7 cellular contexts compared by ENCODE assay signal in genomic region chr1:149200567-149200966, GRCh38.
A peak's percentile ranks its signal among the peaks of the same experiment; 100 is the strongest.
DNase-seq lines count a peak whose midpoint lies in the region; ATAC-seq and TF ChIP-seq lines count a peak whose summit lies in the region.
"Not testable (repeated sequence)": the region's sequence is repeated elsewhere in the genome, so short reads cannot be mapped to it uniquely, and the experiment has no call there.

No MANE protein-coding gene starts in this region.

- not testable (repeated sequence) for H3K4me3 Mint-ChIP-seq in activated naive CD8-positive, alpha-beta T cell treated with anti-CD3 and anti-CD28 coated beads, Interleukin-2, amount 50 U/mL, for 24 hours; naive thymus-derived CD4-positive, alpha-beta T cell

- H3K4me1 ChIP-seq in naive thymus-derived CD4-positive, alpha-beta T cell (ENCODE audit: control insufficient read depth in 2 of 2, insufficient read depth in 2 of 2, low read length in 2 of 2): not testable (repeated sequence)

- H3K27ac Mint-ChIP-seq in activated naive CD8-positive, alpha-beta T cell treated with anti-CD3 and anti-CD28 coated beads, Interleukin-2, amount 50 U/mL, for 24 hours; naive thymus-derived CD4-positive, alpha-beta T cell: not testable (repeated sequence)

- H3K4me3 ChIP-seq in naive thymus-derived CD4-positive, alpha-beta T cell (ENCODE audit: low read length): not testable (repeated sequence)

- POLR2A ChIA-PET in GM10248 (lab: Yijun Ruan, JAX); naive thymus-derived CD4-positive, alpha-beta T cell (lab: Charles Lee): not testable (repeated sequence)

- not testable (repeated sequence) for H3K36me3 Mint-ChIP-seq in activated naive CD8-positive, alpha-beta T cell treated with anti-CD3 and anti-CD28 coated beads, Interleukin-2, amount 50 U/mL, for 24 hours (ENCODE audit: low read depth); naive thymus-derived CD4-positive, alpha-beta T cell

- ATAC-seq in GM21390 (IDR thresholded peaks at IDR 0.05; ENCODE audit: unreplicated experiment) (peak; percentile 78), HG03175 (IDR thresholded peaks at IDR 0.05; ENCODE audit: unreplicated experiment) (peak; percentile 58)
- ATAC-seq in activated naive CD8-positive, alpha-beta T cell treated with anti-CD3 and anti-CD28 coated beads, Interleukin-2, amount 50 U/mL, for 24 hours: peak; percentile 54
- peak; percentile 72 for ATAC-seq in naive thymus-derived CD4-positive, alpha-beta T cell

- H3K9me3 Mint-ChIP-seq in activated naive CD8-positive, alpha-beta T cell treated with anti-CD3 and anti-CD28 coated beads, Interleukin-2, amount 50 U/mL, for 24 hours; naive thymus-derived CD4-positive, alpha-beta T cell: not testable (repeated sequence)

- DNase-seq in GM10248 (ENCODE audit: extremely low spot score): peak; percentile 20
- peak; percentile 0 to 45 for DNase-seq in NOMO-1 (lab: John Stamatoyannopoulos, UW; ENCODE audit: unreplicated experiment in 2 of 2)
- not testable (repeated sequence) for DNase-seq in activated naive CD8-positive, alpha-beta T cell treated with anti-CD3 and anti-CD28 coated beads, Interleukin-2, amount 50 U/mL, for 24 hours; naive thymus-derived CD4-positive, alpha-beta T cell
- peak; percentile 45 for DNase-seq in fibroblast of peridontal ligament (ENCODE audit: extremely low read depth)

- not testable (repeated sequence) for H3K27me3 ChIP-seq in naive thymus-derived CD4-positive, alpha-beta T cell (ENCODE audit: control insufficient read depth in 2 of 2, insufficient read depth in 2 of 2, low read length in 2 of 2)

- H3K4me1 Mint-ChIP-seq in activated naive CD8-positive, alpha-beta T cell treated with anti-CD3 and anti-CD28 coated beads, Interleukin-2, amount 50 U/mL, for 24 hours: peaks cover 16% of the 10 kb centered on the region
- peaks cover 5 to 22% (median 17%) of the 10 kb centered on the region in 7 donors for H3K4me1 Mint-ChIP-seq in naive thymus-derived CD4-positive, alpha-beta T cell

- not testable (repeated sequence) for TF ChIP-seq CTCF in GM10248 (IDR thresholded peaks at IDR 0.05; ENCODE audit: control extremely low read depth, extremely low read depth, low read depth, missing control alignments)

- not testable (repeated sequence) for H3K27me3 Mint-ChIP-seq in activated naive CD8-positive, alpha-beta T cell treated with anti-CD3 and anti-CD28 coated beads, Interleukin-2, amount 50 U/mL, for 24 hours; naive thymus-derived CD4-positive, alpha-beta T cell

- intact Hi-C loops in naive thymus-derived CD4-positive, alpha-beta T cell (cut with micrococcal nuclease): not testable (repeated sequence)

- H3K9me3 ChIP-seq in naive thymus-derived CD4-positive, alpha-beta T cell (ENCODE audit: control insufficient read depth in 2 of 3, low read length in 3 of 3): not testable (repeated sequence)

- H3K36me3 ChIP-seq in naive thymus-derived CD4-positive, alpha-beta T cell (ENCODE audit: control insufficient read depth in 2 of 3, insufficient read depth in 3 of 3, low read length in 3 of 3): not testable (repeated sequence)

- CTCF ChIA-PET in GM10248 (lab: Yijun Ruan, JAX); naive thymus-derived CD4-positive, alpha-beta T cell (lab: Charles Lee): not testable (repeated sequence)

- not testable (repeated sequence) for H3K27ac ChIP-seq in naive thymus-derived CD4-positive, alpha-beta T cell (ENCODE audit: low read depth, low read length)
